13 cellular contexts compared by ENCODE assay signal in genomic region chr6:119075200-119075981, GRCh38. TPM values are rescaled to one million over a fixed set of nuclear protein-coding genes. Genes with fewer than 3 reads are reported as not detected.
A peak's percentile ranks its signal among the peaks of the same experiment; 100 is the strongest.
DNase-seq lines count a peak whose midpoint lies in the region; ATAC-seq and TF ChIP-seq lines count a peak whose summit lies in the region.
"Had no signal": no experiment of that assay in that cellular context is flagged by ENCODE, and none has a peak within 500 bp of the region (broad histone marks: within the 10 kb centered on the region; RNA-seq: fewer than 3 reads in every experiment).

No MANE protein-coding gene starts in this region.

- no peaks in the 10 kb centered on the region for H3K4me1 ChIP-seq in endodermal cell (ENCODE audit: control insufficient read depth, insufficient read depth, low read length)
- peaks cover 0 to 28% (median 12%) of the 10 kb centered on the region in 4 donors for H3K4me1 ChIP-seq in upper lobe of left lung

- peaks cover 6% of the 10 kb centered on the region for H3K27me3 Mint-ChIP-seq in activated CD4-positive, alpha-beta T cell treated with anti-CD3 and anti-CD28 coated beads, Interleukin-2, amount 10 ng/mL, durations not matched to agents 24 days and 14 days
- no peaks in the 10 kb centered on the region for H3K27me3 Mint-ChIP-seq in activated naive CD4-positive, alpha-beta T cell treated with anti-CD3 and anti-CD28 coated beads, Interleukin-2, amount 50 U/mL, for 24 hours
- H3K27me3 Mint-ChIP-seq in endodermal cell (ENCODE audit: insufficient read depth), result peaks cover 14% of the 10 kb centered on the region

- ATAC-seq in upper lobe of left lung (ENCODE audit: low FRiP score in 2 of 2) (no peak), Right ventricle myocardium superior (ENCODE audit: poor library complexity) (no peak)
- ATAC-seq: GM12878 had no signal

- H3K9ac ChIP-seq in endodermal cell (ENCODE audit: extremely low read depth, low read length, poor library complexity, severe bottlenecking), result peak overlapping the region; percentile 80

- peak overlapping the region; percentile 80 for H3K27ac Mint-ChIP-seq in activated CD4-positive, alpha-beta T cell treated with anti-CD3 and anti-CD28 coated beads, Interleukin-2, amount 10 ng/mL, durations not matched to agents 24 days and 14 days
- H3K27ac Mint-ChIP-seq in activated naive CD4-positive, alpha-beta T cell treated with anti-CD3 and anti-CD28 coated beads, Interleukin-2, amount 50 U/mL, for 24 hours, result peak overlapping the region; percentile 97
- H3K27ac Mint-ChIP-seq in endodermal cell, result no peak overlapping the region

- no peak for TF ChIP-seq CTCF in endodermal cell (conservative IDR thresholded peaks at IDR 0.05)
- no peak for TF ChIP-seq CTCF in upper lobe of left lung (IDR thresholded peaks at IDR 0.05)

- H3K9me3 Mint-ChIP-seq in activated CD4-positive, alpha-beta T cell treated with anti-CD3 and anti-CD28 coated beads, Interleukin-2, amount 10 ng/mL, durations not matched to agents 24 days and 14 days, result no peaks in the 10 kb centered on the region
- no peaks in the 10 kb centered on the region for H3K9me3 Mint-ChIP-seq in activated naive CD4-positive, alpha-beta T cell treated with anti-CD3 and anti-CD28 coated beads, Interleukin-2, amount 50 U/mL, for 24 hours
- H3K9me3 Mint-ChIP-seq in endodermal cell, result no peaks in the 10 kb centered on the region

- intact Hi-C loops in activated CD4-positive, alpha-beta T cell treated with anti-CD3 and anti-CD28 coated beads, Interleukin-2, amount 10 ng/mL, durations not matched to agents 24 days and 14 days (cut with micrococcal nuclease), result loop anchor here (5.0 to 10.0 kb wide), 4 partner anchors 37 to 421 kb away; partner anchors contain the start of gene CEP85L
- intact Hi-C loops in Right ventricle myocardium superior (cut with DNase I), result no loop called here

- no peak for TF ChIP-seq EP300 in upper lobe of left lung (IDR thresholded peaks at IDR 0.05)

- WGBS in endodermal cell (ENCODE audit: insufficient coverage in 1 of 2, insufficient read length in 1 of 2), 2 experiments, result 82% methylated on average over 1 of the region's 2 CpGs; no CpG with 5 or more reads in 1 of the 2 experiments
- WGBS in upper lobe of left lung, 2 donors, result 89 to 96% methylated on average over 2 of the region's 2 CpGs

- no peak for TF ChIP-seq POLR2A in upper lobe of left lung (IDR thresholded peaks at IDR 0.05)

- H3K36me3 Mint-ChIP-seq in activated CD4-positive, alpha-beta T cell treated with anti-CD3 and anti-CD28 coated beads, Interleukin-2, amount 10 ng/mL, durations not matched to agents 24 days and 14 days (ENCODE audit: low read depth), result no peaks in the 10 kb centered on the region
- no peaks in the 10 kb centered on the region for H3K36me3 Mint-ChIP-seq in activated naive CD4-positive, alpha-beta T cell treated with anti-CD3 and anti-CD28 coated beads, Interleukin-2, amount 50 U/mL, for 24 hours
- peaks cover 13% of the 10 kb centered on the region for H3K36me3 Mint-ChIP-seq in endodermal cell (ENCODE audit: low read depth)

- H3K27me3 ChIP-seq in endodermal cell (ENCODE audit: control insufficient read depth, insufficient read depth, low read length, poor library complexity, severe bottlenecking), result no peaks in the 10 kb centered on the region
- no peaks in the 10 kb centered on the region for H3K27me3 ChIP-seq in upper lobe of left lung

- peaks cover 44% of the 10 kb centered on the region for H3K4me1 Mint-ChIP-seq in activated CD4-positive, alpha-beta T cell treated with anti-CD3 and anti-CD28 coated beads, Interleukin-2, amount 10 ng/mL, durations not matched to agents 24 days and 14 days
- H3K4me1 Mint-ChIP-seq in activated naive CD4-positive, alpha-beta T cell treated with anti-CD3 and anti-CD28 coated beads, Interleukin-2, amount 50 U/mL, for 24 hours, result peaks cover 62% of the 10 kb centered on the region
- peaks cover 48% of the 10 kb centered on the region for H3K4me1 Mint-ChIP-seq in endodermal cell

- H3K27ac ChIP-seq in endodermal cell (ENCODE audit: low read depth, low read length), result no peak overlapping the region
- peak overlapping the region in 3 of 4 donors; percentile 88 to 91 (median 90) for H3K27ac ChIP-seq in upper lobe of left lung

- peak overlapping the region; percentile 85 for H3K4me3 Mint-ChIP-seq in activated CD4-positive, alpha-beta T cell treated with anti-CD3 and anti-CD28 coated beads, Interleukin-2, amount 10 ng/mL, durations not matched to agents 24 days and 14 days
- peak overlapping the region; percentile 89 for H3K4me3 Mint-ChIP-seq in activated naive CD4-positive, alpha-beta T cell treated with anti-CD3 and anti-CD28 coated beads, Interleukin-2, amount 50 U/mL, for 24 hours
- peak overlapping the region; percentile 68 for H3K4me3 Mint-ChIP-seq in endodermal cell

- H3K4me3 ChIP-seq in endodermal cell (ENCODE audit: low read length), result peak overlapping the region; percentile 95
- H3K4me3 ChIP-seq in upper lobe of left lung, result peak overlapping the region in 2 of 4 donors; percentile 64 to 84
- H3K4me3 ChIP-seq: GM12878 had no signal

- DNase-seq in activated CD4-positive, alpha-beta T cell treated with anti-CD3 and anti-CD28 coated beads, Interleukin-2, amount 10 ng/mL, durations not matched to agents 24 days and 14 days, result no peak
- no peak for DNase-seq in activated CD4-positive, alpha-beta T cell treated with anti-CD3 and anti-CD28 coated beads, Interleukin-2, amount 50 U/mL, for 4 hours
- DNase-seq in activated naive CD4-positive, alpha-beta T cell treated with Interleukin-2 at 50 U/mL for 16 hours, result no peak
- DNase-seq in endodermal cell (no peak), upper lobe of left lung (no peak), Right ventricle myocardium superior (no peak), globus pallidus (ENCODE audit: low spot score) (no peak)
- DNase-seq: H7, Kasumi-1, NCI-H1105 treated with DMSO at 0.1 percent for 48 hours, NCI-H187 had no signal

- peaks cover 35% of the 10 kb centered on the region for H3K36me3 ChIP-seq in endodermal cell (ENCODE audit: control insufficient read depth, insufficient read depth, low read length)
- H3K36me3 ChIP-seq in upper lobe of left lung, result no peaks in the 10 kb centered on the region

- H3K9me3 ChIP-seq in endodermal cell (ENCODE audit: control insufficient read depth, low read length) (no peaks in the 10 kb centered on the region), upper lobe of left lung (no peaks in the 10 kb centered on the region)

RNA-seq across cellular contexts. Expression of gene FAM184A, which starts 3.1 kb away (rescaled TPM):
- 7.5 and 9.0 TPM in 2 replicates for total RNA-seq in activated CD4-positive, alpha-beta T cell treated with anti-CD3 and anti-CD28 coated beads, Interleukin-2, amount 10 ng/mL, durations not matched to agents 24 days and 14 days
- total RNA-seq in endodermal cell (100 to 1,000 TPM; 205 to 216 TPM), upper lobe of left lung (10 to 100 TPM in 5 of 6 donors, 1 to 10 TPM in 1; 8.4 to 75.4 (median 39.5) TPM), Right ventricle myocardium superior (1.6 TPM)
- polyA plus RNA-seq in endodermal cell (2013, experiment 1 of 2), result 64.9 TPM
- polyA plus RNA-seq in endodermal cell (2013, experiment 2 of 2), result 72.0 TPM
- total RNA-seq: GM12878 had no signal
